In genomic region chr6:31927242-31927867, GRCh38 we compare ENCODE assay signal across 2 cellular contexts.
TF ChIP-seq lines count a peak whose summit lies in the region.

Gene C2, plus strand, starts transcription at chr6:31927717. Its CDS starts 36 bp downstream, at chr6:31927753.

TF ChIP-seq in IMR-90, 13 proteins besides CTCF, POLR2A, EP300 and RAD21:
- no peak for TF ChIP-seq CEBPB (IDR thresholded peaks at IDR 0.05; ENCODE audit: low read depth, low read length)
- no peak for TF ChIP-seq MXI1 (IDR thresholded peaks at IDR 0.05; ENCODE audit: borderline replicate concordance, low read depth, low read length)
- no peak for TF ChIP-seq MAFK (IDR thresholded peaks at IDR 0.05; ENCODE audit: low read depth, low read length)
- TF ChIP-seq SMC3 (IDR thresholded peaks at IDR 0.05; ENCODE audit: low read depth, low read length) = no peak
- no peak for TF ChIP-seq RCOR1 (IDR thresholded peaks at IDR 0.05; ENCODE audit: insufficient replicate concordance, low read length)
- TF ChIP-seq NFE2L2 (IDR thresholded peaks at IDR 0.05; ENCODE audit: low read depth, low read length) = no peak
- TF ChIP-seq FOS (IDR thresholded peaks at IDR 0.05; ENCODE audit: low read depth, low read length) = no peak
- TF ChIP-seq CHD1 (IDR thresholded peaks at IDR 0.05; ENCODE audit: low read depth, low read length) = no peak
- TF ChIP-seq ELK1 (IDR thresholded peaks at IDR 0.05; ENCODE audit: borderline replicate concordance, low read depth, low read length) = no peak
- no peak for TF ChIP-seq USF2 (IDR thresholded peaks at IDR 0.05; ENCODE audit: low read depth, low read length)
- no peak for TF ChIP-seq RFX5 (IDR thresholded peaks at IDR 0.05; ENCODE audit: low read depth, low read length)
- TF ChIP-seq BHLHE40 (IDR thresholded peaks at IDR 0.05; ENCODE audit: low read depth, low read length) = no peak
- no peak for TF ChIP-seq MAZ (IDR thresholded peaks at IDR 0.05; ENCODE audit: borderline replicate concordance, low read depth, low read length)

TF ChIP-seq in K562, 482 proteins besides CTCF, POLR2A, EP300 and RAD21:
- TF ChIP-seq NR2C1 (IDR thresholded peaks at IDR 0.05) = no peak
- peak; percentile 39; the same call in 1 of the 2 replicates for TF ChIP-seq NR2C1 (tag; IDR thresholded peaks at IDR 0.05)
- TF ChIP-seq SRSF1 (IDR thresholded peaks at IDR 0.05; ENCODE audit: low read depth, low read length) = no peak
